ENCODE assay signal across 14 cellular contexts in the genomic region with DNA sequence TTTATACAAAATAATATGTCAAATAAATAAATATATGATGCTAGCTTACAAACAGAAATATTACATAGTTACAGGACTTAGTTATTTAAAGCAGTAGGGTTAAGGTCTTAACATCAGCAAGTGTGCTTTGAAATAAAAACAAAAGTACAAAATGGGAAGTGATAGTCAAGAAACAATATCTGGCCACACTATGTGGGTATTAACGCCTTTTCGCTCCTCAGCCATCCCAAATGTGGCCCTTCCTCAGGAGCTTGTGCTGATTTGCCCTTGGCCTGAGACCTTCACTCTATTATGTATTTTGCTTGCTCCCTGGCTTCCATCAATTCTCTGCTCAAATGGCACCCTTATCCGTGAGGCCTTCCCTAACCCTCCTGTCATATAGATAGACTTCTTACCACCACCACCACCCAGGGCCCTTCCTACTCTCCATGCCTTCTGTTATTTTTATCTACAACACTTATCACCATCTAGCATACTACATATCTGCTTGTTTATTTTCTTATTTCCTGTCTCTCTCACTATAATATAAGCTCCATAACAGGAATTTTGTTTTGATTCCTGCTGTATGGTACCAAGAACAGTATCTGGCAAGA. TPM values are rescaled to one million over a fixed set of nuclear protein-coding genes. Genes with fewer than 3 reads are reported as not detected.
DNase-seq lines count a peak whose midpoint lies in the region; ATAC-seq and TF ChIP-seq lines count a peak whose summit lies in the region.
"Had no signal": no experiment of that assay in that cellular context is flagged by ENCODE, and none has a peak within 500 bp of the region (broad histone marks: within the 10 kb centered on the region; RNA-seq: fewer than 3 reads in every experiment).

No MANE protein-coding gene starts in this region.

- intact Hi-C loops in dendritic cell treated with granulocyte-macrophage colony-stimulating factor and Interleukin-4, amounts not matched to agents 40 ng/mL and 50 ng/mL, for 4 days (cut with micrococcal nuclease) = loop anchor here (2.0 to 10.0 kb wide), 2 partner anchors 27 to 211 kb away; partner anchors contain the start of gene CERS2
- intact Hi-C loops in spleen (cut with DNase I; ENCODE audit: low total_unique reads) = no loop called here

- H3K27me3 ChIP-seq in OCI-LY1 (ENCODE audit: insufficient read depth, low read length) (no peaks in the 10 kb centered on the region), spleen (replicated peaks in 1 of 7) (no peaks in the 10 kb centered on the region)
- H3K27me3 ChIP-seq: tibial artery had no signal

- peak overlapping the region; percentile 21 for H3K27ac ChIP-seq in OCI-LY1 (ENCODE audit: low read depth, low read length, poor library complexity, severe bottlenecking)
- peak overlapping the region; percentile 79 to 92 (median 90) for H3K27ac ChIP-seq in spleen
- H3K27ac ChIP-seq: parathyroid adenoma, tibial artery had no signal

- peaks cover 42% of the 10 kb centered on the region for H3K4me1 Mint-ChIP-seq in activated CD8-positive, alpha-beta memory T cell treated with anti-CD3 and anti-CD28 coated beads, Interleukin-2, amount 10 ng/mL, durations not matched to agents 7 days and 5 days
- H3K4me1 Mint-ChIP-seq in dendritic cell treated with granulocyte-macrophage colony-stimulating factor and Interleukin-4, amounts not matched to agents 40 ng/mL and 50 ng/mL, for 4 days (ENCODE audit: low read depth) = peaks cover 58% of the 10 kb centered on the region

- H3K4me3 ChIP-seq in OCI-LY1 (ENCODE audit: low read depth, low read length, poor library complexity, severe bottlenecking) (peak overlapping the region; percentile 82), spleen (peak overlapping the region; percentile 33 to 75 (median 48))

- 59 to 63% (median 60%) methylated on average over 3 of the region's 3 CpGs for WGBS in spleen, 5 donors

- peak overlapping the region; percentile 88 for H3K4me2 ChIP-seq in OCI-LY1 (ENCODE audit: low read length)

- H3K9me3 Mint-ChIP-seq in activated CD8-positive, alpha-beta memory T cell treated with anti-CD3 and anti-CD28 coated beads, Interleukin-2, amount 10 ng/mL, durations not matched to agents 7 days and 5 days (ENCODE audit: low read depth) = peaks cover 2% of the 10 kb centered on the region
- no peaks in the 10 kb centered on the region for H3K9me3 Mint-ChIP-seq in dendritic cell treated with granulocyte-macrophage colony-stimulating factor and Interleukin-4, amounts not matched to agents 40 ng/mL and 50 ng/mL, for 4 days

- H2AFZ ChIP-seq in OCI-LY1 (ENCODE audit: low read length) = no peak overlapping the region
- H2AFZ ChIP-seq: parathyroid adenoma had no signal

- H3K36me3 ChIP-seq in OCI-LY1 (ENCODE audit: insufficient read depth, low read length) = peaks cover 36% of the 10 kb centered on the region
- H3K36me3 ChIP-seq in spleen = peaks cover 0 to 49% (median 12%) of the 10 kb centered on the region in 6 donors
- H3K36me3 ChIP-seq: tibial artery had no signal

- CTCF ChIA-PET in activated CD8-positive, alpha-beta memory T cell treated with anti-CD3 and anti-CD28 coated beads, Interleukin-2, amount 10 ng/mL, durations not matched to agents 7 days and 5 days (lab: Charles Lee) = interaction anchor here (0.9 to 1.3 kb wide), 2 partner anchors 124 to 210 kb away, joined by 3 to 4 read pairs; partner anchors contain the start of gene CERS2

- H3K4me1 ChIP-seq in OCI-LY1 (ENCODE audit: insufficient read depth, low read length, severe bottlenecking) = peaks cover 24% of the 10 kb centered on the region
- peaks cover 34 to 78% (median 58%) of the 10 kb centered on the region in 6 donors for H3K4me1 ChIP-seq in spleen
- H3K4me1 ChIP-seq: parathyroid adenoma had no signal

- no peaks in the 10 kb centered on the region for H4K20me1 ChIP-seq in OCI-LY1 (ENCODE audit: insufficient read depth, low read length)

- peak overlapping the region; percentile 49 for H3K4me3 Mint-ChIP-seq in activated CD8-positive, alpha-beta memory T cell treated with anti-CD3 and anti-CD28 coated beads, Interleukin-2, amount 10 ng/mL, durations not matched to agents 7 days and 5 days
- H3K4me3 Mint-ChIP-seq in dendritic cell treated with granulocyte-macrophage colony-stimulating factor and Interleukin-4, amounts not matched to agents 40 ng/mL and 50 ng/mL, for 4 days = peak overlapping the region; percentile 94

- no peaks in the 10 kb centered on the region for H3K9me3 ChIP-seq in OCI-LY1 (ENCODE audit: low read length)
- H3K9me3 ChIP-seq in spleen = no peaks in the 10 kb centered on the region
- H3K9me3 ChIP-seq: tibial artery had no signal

- peaks cover 39% of the 10 kb centered on the region for H3K36me3 Mint-ChIP-seq in activated CD8-positive, alpha-beta memory T cell treated with anti-CD3 and anti-CD28 coated beads, Interleukin-2, amount 10 ng/mL, durations not matched to agents 7 days and 5 days
- peaks cover 70% of the 10 kb centered on the region for H3K36me3 Mint-ChIP-seq in dendritic cell treated with granulocyte-macrophage colony-stimulating factor and Interleukin-4, amounts not matched to agents 40 ng/mL and 50 ng/mL, for 4 days (ENCODE audit: low read depth)

- H3F3A ChIP-seq in OCI-LY1 (ENCODE audit: insufficient read depth, low read length) = no peaks in the 10 kb centered on the region

- no peak for DNase-seq in activated CD8-positive, alpha-beta memory T cell treated with anti-CD3 and anti-CD28 coated beads, Interleukin-2, amount 10 ng/mL, durations not matched to agents 7 days and 5 days
- DNase-seq in activated CD8-positive, alpha-beta memory T cell treated with anti-CD3 and anti-CD28 coated beads, Interleukin-2, amount 50 U/mL, for 4 hours = no peak
- DNase-seq in spleen (no peak), occipital lobe (lab: John Stamatoyannopoulos, UW) (no peak), kidney glomerular epithelial cell (lab: John Stamatoyannopoulos, UW) (no peak)
- DNase-seq: activated CD8-positive, alpha-beta memory T cell treated with anti-CD3 and anti-CD28 coated beads for 24 hours; islet precursor cell; SHP77; tibial artery had no signal

- no peaks in the 10 kb centered on the region for H3K27me3 Mint-ChIP-seq in activated CD8-positive, alpha-beta memory T cell treated with anti-CD3 and anti-CD28 coated beads, Interleukin-2, amount 10 ng/mL, durations not matched to agents 7 days and 5 days
- no peaks in the 10 kb centered on the region for H3K27me3 Mint-ChIP-seq in dendritic cell treated with granulocyte-macrophage colony-stimulating factor and Interleukin-4, amounts not matched to agents 40 ng/mL and 50 ng/mL, for 4 days

- H3K9ac ChIP-seq in OCI-LY1 (ENCODE audit: low read length) = 0 out of 2 replicates have a peak overlapping the region, but pooled peaks have one; percentile 4
- H3K9ac ChIP-seq: parathyroid adenoma had no signal

- TF ChIP-seq POLR2A in spleen (IDR thresholded peaks at IDR 0.05) = no peak

- no peaks in the 10 kb centered on the region for H3K9me2 ChIP-seq in OCI-LY1 (ENCODE audit: low read depth, low read length)

- ATAC-seq in activated CD8-positive, alpha-beta memory T cell treated with anti-CD3 and anti-CD28 coated beads, Interleukin-2, amount 10 ng/mL, durations not matched to agents 7 days and 5 days = no peak
- no peak for ATAC-seq in HG02759 (IDR thresholded peaks at IDR 0.05; ENCODE audit: unreplicated experiment)

- H3K27ac Mint-ChIP-seq in activated CD8-positive, alpha-beta memory T cell treated with anti-CD3 and anti-CD28 coated beads, Interleukin-2, amount 10 ng/mL, durations not matched to agents 7 days and 5 days = peak overlapping the region; percentile 13
- peak overlapping the region; percentile 98 for H3K27ac Mint-ChIP-seq in dendritic cell treated with granulocyte-macrophage colony-stimulating factor and Interleukin-4, amounts not matched to agents 40 ng/mL and 50 ng/mL, for 4 days

- no peak for TF ChIP-seq CTCF in OCI-LY1 (IDR thresholded peaks at IDR 0.05; ENCODE audit: low read length)
- no peak for TF ChIP-seq CTCF in spleen (IDR thresholded peaks at IDR 0.05 in 8 of 11, conservative IDR thresholded peaks at IDR 0.05 in 3 of 11)

- H3K79me2 ChIP-seq in OCI-LY1 (ENCODE audit: insufficient read depth, low read length) = peaks cover 20% of the 10 kb centered on the region
- H3K79me2 ChIP-seq: parathyroid adenoma had no signal

RNA-seq across cellular contexts. Expression of gene CTSS, which starts 1.9 kb away (rescaled TPM):
- total RNA-seq in activated CD8-positive, alpha-beta memory T cell treated with anti-CD3 and anti-CD28 coated beads, Interleukin-2, amount 10 ng/mL, durations not matched to agents 7 days and 5 days = 10 to 100 TPM; 85.3 to 95.9 TPM
- total RNA-seq in spleen (100 to 1,000 TPM; 495 to 685 (median 618) TPM), occipital lobe (11.9 TPM)
- polyA plus RNA-seq in spleen = 100 to 1,000 TPM; 117 to 181 (median 137) TPM

RNA-seq across cellular contexts. Expression of gene HORMAD1, which starts 43.0 kb away (rescaled TPM):
- under 1 TPM in 1 of 2 experiments, not detected in 1; 0.26 TPM for total RNA-seq in activated CD8-positive, alpha-beta memory T cell treated with anti-CD3 and anti-CD28 coated beads, Interleukin-2, amount 10 ng/mL, durations not matched to agents 7 days and 5 days
- total RNA-seq in spleen (10 to 100 TPM in 1 of 7 donors, 1 to 10 TPM in 6; 3.0 to 14.1 (median 4.7) TPM), occipital lobe (0.78 TPM)
- 1 to 10 TPM in 1 of 3 donors, under 1 TPM in 2; 0.41 to 1.8 (median 0.70) TPM for polyA plus RNA-seq in spleen
- total RNA-seq: fibroblast of lung had no signal
- polyA plus RNA-seq: fibroblast of lung had no signal

RNA-seq across cellular contexts. Expression of gene CTSK, which starts 44.3 kb away (rescaled TPM):
- 1 to 10 TPM; 5.7 to 6.4 TPM for total RNA-seq in activated CD8-positive, alpha-beta memory T cell treated with anti-CD3 and anti-CD28 coated beads, Interleukin-2, amount 10 ng/mL, durations not matched to agents 7 days and 5 days
- 10 to 100 TPM; 11.5 to 23.6 (median 20.6) TPM for total RNA-seq in spleen
- polyA plus RNA-seq in spleen = 10 to 100 TPM; 28.5 to 68.2 (median 49.2) TPM
- 7.2 TPM for total RNA-seq in occipital lobe

Comparison
In these comparisons a context has a peak if more than half of its experiments do, and no peak if none do; other contexts are left out.
1. RNA of gene CTSS, which starts 1.9 kb away (total RNA-seq): 495 to 685 TPM in spleen; 85.3 to 95.9 TPM in activated CD8-positive, alpha-beta memory T cell treated with anti-CD3 and anti-CD28 coated beads, Interleukin-2, amount 10 ng/mL, durations not matched to agents 7 days and 5 days and 11.9 TPM in occipital lobe (single experiment); every median in the first group is over 4 times any median in the second.